ENCODE assay signal across 33 cellular contexts in the genomic region with DNA sequence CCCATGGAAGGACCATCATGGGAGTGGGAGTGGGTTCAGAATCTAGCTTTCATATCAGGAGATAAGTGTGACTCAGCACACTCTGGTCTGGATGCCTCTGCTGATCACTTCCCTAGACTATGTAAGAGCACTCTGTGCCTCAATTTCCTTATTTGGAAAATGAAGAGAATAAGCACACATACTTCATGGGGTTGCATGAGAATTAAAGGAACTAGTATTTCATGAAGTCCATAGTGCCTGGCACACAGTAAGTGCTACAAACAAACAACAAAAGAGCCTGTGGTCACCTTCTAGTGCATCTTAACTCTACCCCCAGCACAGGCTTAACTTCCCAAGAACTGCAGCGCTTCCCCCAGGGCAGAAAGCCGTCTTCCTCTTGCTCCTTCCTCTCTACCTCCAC. TPM values are rescaled to one million over a fixed set of nuclear protein-coding genes. Genes with fewer than 3 reads are reported as not detected.
"Had no signal": no experiment of that assay in that cellular context is flagged by ENCODE, and none has a peak within 500 bp of the region (broad histone marks: within the 10 kb centered on the region; RNA-seq: fewer than 3 reads in every experiment).

No MANE protein-coding gene starts in this region.

- H3K27ac Mint-ChIP-seq: activated CD8-positive, alpha-beta T cell treated with anti-CD3 and anti-CD28 coated beads for 36 hours; activated T-cell treated with anti-CD3 and anti-CD28 coated beads, Interleukin-2, amount 50 U/mL, for 72 hours; activated T-helper 17 cell treated with anti-CD3 and anti-CD28 coated beads, Interleukin-2, amount 50 U/mL, for 72 hours had no signal

- H3K27ac ChIP-seq: brain microvascular endothelial cell, cardiac muscle cell, WERI-Rb-1 had no signal

- H3K27me3 Mint-ChIP-seq: activated CD8-positive, alpha-beta T cell treated with anti-CD3 and anti-CD28 coated beads for 36 hours; activated naive CD8-positive, alpha-beta T cell treated with anti-CD3 and anti-CD28 coated beads for 36 hours had no signal

- DNase-seq: activated CD4-positive, alpha-beta T cell treated with anti-CD3 and anti-CD28 coated beads for 1 hour; activated CD4-positive, alpha-beta T cell treated with anti-CD3 and anti-CD28 coated beads, Interleukin-2, amount 50 U/mL, for 4 hours; activated CD4-positive, CD25-positive, alpha-beta regulatory T cell; activated effector memory CD4-positive, alpha-beta T cell treated with anti-CD3 and anti-CD28 coated beads, Interleukin-2, amount 50 U/mL, for 16 hours; activated naive CD4-positive, alpha-beta T cell; activated naive CD4-positive, alpha-beta T cell treated with anti-CD3 and anti-CD28 coated beads, Interleukin-2, amount 50 U/mL, for 16 hours; activated naive CD8-positive, alpha-beta T cell treated with anti-CD3 and anti-CD28 coated beads for 36 hours; amniotic stem cell; aorta; brain microvascular endothelial cell; Karpas-422; NCI-H1105 treated with DMSO at 0.1 percent for 48 hours; NCI-H1436 treated with DMSO at 0.1 percent for 48 hours; NCI-H1694 treated with DMSO at 0.1 percent for 48 hours; NCI-H2029; NCI-H2171; NCI-H510A; NCI-H526; NCI-H748 treated with DMSO at 0.1 percent for 48 hours; NK-92 treated with Interleukin-12 subunit alpha and Interleukin-12 subunit beta, amount 100 ng/mL, for 24 hours; OCI-M1; Right ventricle myocardium superior; SW 1271; T-helper 1 cell; T-helper 2 cell; T-helper 9 cell had no signal

- H3K36me3 Mint-ChIP-seq: activated naive CD8-positive, alpha-beta T cell treated with anti-CD3 and anti-CD28 coated beads for 36 hours had no signal

- H3K36me3 ChIP-seq: brain microvascular endothelial cell, cardiac muscle cell, WERI-Rb-1 had no signal

- H3K4me3 ChIP-seq: cardiac muscle cell had no signal

- H3K4me3 Mint-ChIP-seq: activated CD8-positive, alpha-beta T cell treated with anti-CD3 and anti-CD28 coated beads for 36 hours; activated naive CD8-positive, alpha-beta T cell treated with anti-CD3 and anti-CD28 coated beads for 36 hours; activated T-cell treated with anti-CD3 and anti-CD28 coated beads, Interleukin-2, amount 50 U/mL, for 72 hours; activated T-helper 17 cell treated with anti-CD3 and anti-CD28 coated beads, Interleukin-2, amount 50 U/mL, for 72 hours had no signal

- H3K9me3 Mint-ChIP-seq: activated naive CD8-positive, alpha-beta T cell treated with anti-CD3 and anti-CD28 coated beads for 36 hours had no signal

RNA-seq across cellular contexts. Expression of gene IL20, which starts 9.6 kb away (rescaled TPM):
- total RNA-seq: activated CD8-positive, alpha-beta memory T cell treated with anti-CD3 and anti-CD28 coated beads for 36 hours; activated CD8-positive, alpha-beta T cell treated with anti-CD3 and anti-CD28 coated beads for 36 hours; activated naive CD8-positive, alpha-beta T cell treated with anti-CD3 and anti-CD28 coated beads for 36 hours; activated T-helper 17 cell treated with anti-CD3 and anti-CD28 coated beads, Interleukin-2, amount 50 U/mL, for 72 hours; aorta; cardiac muscle cell; MCF 10A; Right ventricle myocardium superior had no signal

RNA-seq across cellular contexts. Expression of gene IL24, which starts 41.4 kb away (rescaled TPM):
- total RNA-seq: aorta, cardiac muscle cell, Right ventricle myocardium superior had no signal
